In genomic region chrX:102847362-102847761, GRCh38 we compare ENCODE assay signal across 33 cellular contexts.
"Had no signal": no experiment of that assay in that cellular context is flagged by ENCODE, and none has a peak within 500 bp of the region (broad histone marks: within the 10 kb centered on the region; RNA-seq: fewer than 3 reads in every experiment).

No MANE protein-coding gene starts in this region.

- H3K9me3 ChIP-seq: SJCRH30 had no signal

- H3K27ac Mint-ChIP-seq: activated CD4-positive, alpha-beta T cell treated with anti-CD3 and anti-CD28 coated beads for 36 hours; activated CD4-positive, alpha-beta T cell treated with anti-CD3 and anti-CD28 coated beads, Interleukin-2, amount 10 ng/mL, durations not matched to agents 7 days and 5 days; activated CD8-positive, alpha-beta T cell treated with anti-CD3 and anti-CD28 coated beads, Interleukin-2, amount 10 ng/mL, durations not matched to agents 7 days and 5 days; activated naive CD4-positive, alpha-beta T cell treated with anti-CD3 and anti-CD28 coated beads, Interleukin-2, amount 50 U/mL, for 24 hours; activated naive CD8-positive, alpha-beta T cell treated with anti-CD3 and anti-CD28 coated beads, Interleukin-2, amount 10 ng/mL, durations not matched to agents 7 days and 5 days; activated T-cell treated with anti-CD3 and anti-CD28 coated beads, Interleukin-2, amount 50 U/mL, for 24 hours; activated T-helper 2 cell treated with anti-CD3 and anti-CD28 coated beads, Interferon-gamma antibody, Interleukin-2, Interleukin-4, amounts not matched to agents 10 μg/mL and 5 μg/mL and 100 μg/mL, durations not matched to agents 14 hours and 24 hours and 36 hours; T-cell; T-helper 17 cell; WTC11 had no signal

- H3K27ac ChIP-seq: cardiac muscle cell, KMS-11, PC-9, RWPE1, SJCRH30, SK-N-MC had no signal

- H3K4me3 ChIP-seq: cardiac muscle cell, PC-9, SJCRH30, SK-N-MC had no signal

- H3K9ac ChIP-seq: KMS-11 had no signal

- H3K4me1 ChIP-seq: SJCRH30 had no signal

- H3K4me1 Mint-ChIP-seq: activated CD4-positive, alpha-beta T cell treated with anti-CD3 and anti-CD28 coated beads, Interleukin-2, amount 10 ng/mL, durations not matched to agents 7 days and 5 days; activated naive CD4-positive, alpha-beta T cell treated with anti-CD3 and anti-CD28 coated beads, Interleukin-2, amount 50 U/mL, for 24 hours; activated naive CD8-positive, alpha-beta T cell treated with anti-CD3 and anti-CD28 coated beads, Interleukin-2, amount 10 ng/mL, durations not matched to agents 7 days and 5 days; central memory CD8-positive, alpha-beta T cell; T-cell; T-helper 17 cell; WTC11 had no signal

- H3K4me2 ChIP-seq: KMS-11, PC-9 had no signal

- H3K36me3 ChIP-seq: cardiac muscle cell, SJCRH30 had no signal

- H3K4me3 Mint-ChIP-seq: activated CD4-positive, alpha-beta T cell treated with anti-CD3 and anti-CD28 coated beads for 36 hours; activated CD4-positive, alpha-beta T cell treated with anti-CD3 and anti-CD28 coated beads, Interleukin-2, amount 10 ng/mL, durations not matched to agents 7 days and 5 days; activated CD8-positive, alpha-beta T cell treated with anti-CD3 and anti-CD28 coated beads, Interleukin-2, amount 10 ng/mL, durations not matched to agents 7 days and 5 days; activated naive CD4-positive, alpha-beta T cell treated with anti-CD3 and anti-CD28 coated beads, Interleukin-2, amount 50 U/mL, for 24 hours; activated naive CD8-positive, alpha-beta T cell treated with anti-CD3 and anti-CD28 coated beads, Interleukin-2, amount 10 ng/mL, durations not matched to agents 7 days and 5 days; activated T-cell treated with anti-CD3 and anti-CD28 coated beads, Interleukin-2, amount 50 U/mL, for 24 hours; central memory CD8-positive, alpha-beta T cell; T-cell; T-helper 17 cell; WTC11 had no signal

- H3K27me3 Mint-ChIP-seq: activated CD4-positive, alpha-beta T cell treated with anti-CD3 and anti-CD28 coated beads for 36 hours; activated CD4-positive, alpha-beta T cell treated with anti-CD3 and anti-CD28 coated beads, Interleukin-2, amount 10 ng/mL, durations not matched to agents 7 days and 5 days; activated naive CD4-positive, alpha-beta T cell treated with anti-CD3 and anti-CD28 coated beads, Interleukin-2, amount 50 U/mL, for 24 hours; activated naive CD8-positive, alpha-beta T cell treated with anti-CD3 and anti-CD28 coated beads, Interleukin-2, amount 10 ng/mL, durations not matched to agents 7 days and 5 days; activated T-cell treated with anti-CD3 and anti-CD28 coated beads, Interleukin-2, amount 50 U/mL, for 24 hours; central memory CD8-positive, alpha-beta T cell; T-cell; T-helper 17 cell had no signal

- H3K9me3 Mint-ChIP-seq: activated CD4-positive, alpha-beta T cell treated with anti-CD3 and anti-CD28 coated beads, Interleukin-2, amount 10 ng/mL, durations not matched to agents 7 days and 5 days; activated naive CD4-positive, alpha-beta T cell treated with anti-CD3 and anti-CD28 coated beads, Interleukin-2, amount 50 U/mL, for 24 hours; activated naive CD8-positive, alpha-beta T cell treated with anti-CD3 and anti-CD28 coated beads, Interleukin-2, amount 10 ng/mL, durations not matched to agents 7 days and 5 days; activated T-cell treated with anti-CD3 and anti-CD28 coated beads, Interleukin-2, amount 50 U/mL, for 24 hours; activated T-helper 2 cell treated with anti-CD3 and anti-CD28 coated beads, Interferon-gamma antibody, Interleukin-2, Interleukin-4, amounts not matched to agents 10 μg/mL and 5 μg/mL and 100 μg/mL, durations not matched to agents 14 hours and 24 hours and 36 hours; central memory CD8-positive, alpha-beta T cell; T-cell; WTC11 had no signal

- H3K27me3 ChIP-seq: cardiac muscle cell, SJCRH30 had no signal

- H2AFZ ChIP-seq: PC-9 had no signal

- DNase-seq: activated CD4-positive, alpha-beta T cell treated with anti-CD3 and anti-CD28 coated beads for 36 hours; activated CD4-positive, alpha-beta T cell treated with anti-CD3 and anti-CD28 coated beads, Interleukin-2, amount 10 ng/mL, durations not matched to agents 7 days and 5 days; activated CD4-positive, alpha-beta T cell treated with anti-CD3 and anti-CD28 coated beads, Interleukin-2, amount 50 U/mL, for 48 hours; activated CD8-positive, alpha-beta T cell treated with anti-CD3 and anti-CD28 coated beads, Interleukin-2, amount 10 ng/mL, durations not matched to agents 7 days and 5 days; activated gamma-delta T cell; activated naive CD4-positive, alpha-beta T cell treated with Interleukin-2 at 50 U/mL for 16 hours; activated naive CD8-positive, alpha-beta T cell treated with anti-CD3 and anti-CD28 coated beads, Interleukin-2, amount 10 ng/mL, durations not matched to agents 7 days and 5 days; activated T-cell treated with anti-CD3 and anti-CD28 coated beads, Interleukin-2, amount 50 U/mL, for 24 hours; NCI-H1092 treated with DMSO at 0.1 percent for 48 hours; NCI-H1417; NCI-H146; NCI-H187; NCI-H2029 treated with DMSO at 0.1 percent for 48 hours; NCI-H2107; NCI-H2171; NCI-H510A; NCI-H526; NCI-H748 treated with DMSO at 0.1 percent for 48 hours; NK-92 treated with Interleukin-12 subunit alpha and Interleukin-12 subunit beta, amount 100 ng/mL, for 24 hours; PC-9; Right ventricle myocardium superior; SJCRH30; T-cell; T-helper 17 cell had no signal

- ATAC-seq: activated CD4-positive, alpha-beta T cell treated with anti-CD3 and anti-CD28 coated beads for 36 hours; activated CD4-positive, CD25-positive, alpha-beta regulatory T cell treated with anti-CD3 and anti-CD28 coated beads, Interleukin-2, amount 50 U/mL, for 24 hours; activated CD8-positive, alpha-beta T cell treated with anti-CD3 and anti-CD28 coated beads, Interleukin-2, amount 10 ng/mL, durations not matched to agents 7 days and 5 days; T-cell; T-helper 17 cell; WTC11 had no signal
